ENCODE assay signal across 16 cellular contexts in the genomic region with DNA sequence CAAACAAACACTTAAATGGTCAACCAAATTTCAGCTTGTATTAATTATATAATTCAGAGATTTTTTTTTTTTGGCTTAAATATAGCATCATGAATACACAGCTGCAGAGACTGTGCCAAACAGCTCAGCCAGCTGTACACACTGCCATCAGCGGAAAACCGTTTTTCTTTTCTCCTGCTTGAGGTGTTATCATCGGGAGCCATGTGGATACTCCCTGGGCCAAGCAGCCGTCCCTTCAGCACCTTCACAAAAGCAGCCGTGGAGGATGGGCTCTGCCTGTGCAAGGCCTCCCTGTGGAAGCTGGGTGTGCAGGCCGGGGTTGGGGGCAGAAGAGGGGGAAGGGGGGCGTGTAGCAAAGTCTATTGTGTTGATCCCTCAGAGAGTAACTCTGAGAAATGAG.
A peak's percentile ranks its signal among the peaks of the same experiment; 100 is the strongest.
DNase-seq lines count a peak whose midpoint lies in the region; ATAC-seq and TF ChIP-seq lines count a peak whose summit lies in the region.
"Had no signal": no experiment of that assay in that cellular context is flagged by ENCODE, and none has a peak within 500 bp of the region (broad histone marks: within the 10 kb centered on the region; RNA-seq: fewer than 3 reads in every experiment).

No MANE protein-coding gene starts in this region.

- H3K4me3 ChIP-seq in right cardiac atrium (ENCODE audit: low read length) (no peak overlapping the region), fibroblast of the aortic adventitia (ENCODE audit: low read depth, low read length) (no peak overlapping the region), lower lobe of right lung (no peak overlapping the region), testis (no peak overlapping the region)
- H3K4me3 ChIP-seq: PC-9 had no signal

- H3K27me3 ChIP-seq in right cardiac atrium (ENCODE audit: control insufficient read depth, insufficient read depth) (no peaks in the 10 kb centered on the region), lower lobe of right lung (ENCODE audit: low read depth) (no peaks in the 10 kb centered on the region), testis (no peaks in the 10 kb centered on the region)

- no peak for DNase-seq in Right ventricle myocardium superior
- DNase-seq in right cardiac atrium = no peak
- peak in 2 of 3 experiments; percentile 64 to 86 for DNase-seq in NCI-H1417 (lab: John Stamatoyannopoulos, UW)
- DNase-seq in NCI-H345 (lab: John Stamatoyannopoulos, UW) = peak; percentile 78
- DNase-seq in fibroblast of the aortic adventitia (ENCODE audit: low read depth) = peak; percentile 2
- DNase-seq in lower lobe of right lung = no peak
- no peak for DNase-seq in testis
- DNase-seq: C1 segment of cervical spinal cord, EL, KBM-7, MV-4-11, NCI-H2227 treated with DMSO at 0.1 percent for 48 hours, PC-9, SK-N-SH, T-helper 1 cell had no signal

- TF ChIP-seq CTCF in fibroblast of the aortic adventitia (IDR thresholded peaks at IDR 0.05; ENCODE audit: insufficient read depth, low read length) (no peak), lower lobe of right lung (IDR thresholded peaks at IDR 0.05) (no peak), testis (IDR thresholded peaks at IDR 0.05) (no peak)

- no peak for TF ChIP-seq POLR2A in testis (IDR thresholded peaks at IDR 0.05)

- H3K9me3 ChIP-seq in right cardiac atrium (ENCODE audit: control insufficient read depth, low read length) = no peaks in the 10 kb centered on the region
- H3K9me3 ChIP-seq in lower lobe of right lung = no peaks in the 10 kb centered on the region
- no peaks in the 10 kb centered on the region for H3K9me3 ChIP-seq in testis
- H3K9me3 ChIP-seq: SK-N-SH had no signal

- intact Hi-C loops in Right ventricle myocardium superior (cut with DNase I) (loop anchor here (5.0 kb wide), 1 partner anchor 1671 kb away; no protein-coding TSS in a partner anchor), right cardiac atrium (cut with DNase I) (no loop called here), lower lobe of right lung (cut with DNase I) (no loop called here), testis (cut with DNase I; ENCODE audit: low total_unique reads) (no loop called here)

- H3K4me1 ChIP-seq in right cardiac atrium (ENCODE audit: control insufficient read depth, insufficient read depth, low read length) (no peaks in the 10 kb centered on the region), lower lobe of right lung (peaks cover 6% of the 10 kb centered on the region), testis (no peaks in the 10 kb centered on the region)

- WGBS in right cardiac atrium = 25% methylated on average over 7 of the region's 7 CpGs
- 35 to 57% methylated on average over 6 to 7 of the region's 7 CpGs for WGBS in testis, 2 donors

- H3K27ac ChIP-seq in right cardiac atrium (ENCODE audit: low read length) (no peak overlapping the region), lower lobe of right lung (no peak overlapping the region), testis (no peak overlapping the region)
- H3K27ac ChIP-seq: PC-9 had no signal

- peak; percentile 25 for ATAC-seq in Right ventricle myocardium superior (ENCODE audit: poor library complexity)
- no peak for ATAC-seq in right cardiac atrium
- no peak for ATAC-seq in GM19455 (IDR thresholded peaks at IDR 0.05; ENCODE audit: unreplicated experiment)
- ATAC-seq in lower lobe of right lung = no peak

- no peaks in the 10 kb centered on the region for H3K36me3 ChIP-seq in lower lobe of right lung
- no peaks in the 10 kb centered on the region for H3K36me3 ChIP-seq in testis (ENCODE audit: low read depth, missing control alignments)

Comparison
In these comparisons a context has a peak if more than half of its experiments do, and no peak if none do; other contexts are left out.
1. DNase-seq: peak in NCI-H1417 (2 of 3), NCI-H345 (single experiment) and fibroblast of the aortic adventitia (single experiment); none in Right ventricle myocardium superior (single experiment), right cardiac atrium (0 of 3), lower lobe of right lung (single experiment) and testis (single experiment).